1 cellular context compared by ENCODE assay signal in the genomic region with DNA sequence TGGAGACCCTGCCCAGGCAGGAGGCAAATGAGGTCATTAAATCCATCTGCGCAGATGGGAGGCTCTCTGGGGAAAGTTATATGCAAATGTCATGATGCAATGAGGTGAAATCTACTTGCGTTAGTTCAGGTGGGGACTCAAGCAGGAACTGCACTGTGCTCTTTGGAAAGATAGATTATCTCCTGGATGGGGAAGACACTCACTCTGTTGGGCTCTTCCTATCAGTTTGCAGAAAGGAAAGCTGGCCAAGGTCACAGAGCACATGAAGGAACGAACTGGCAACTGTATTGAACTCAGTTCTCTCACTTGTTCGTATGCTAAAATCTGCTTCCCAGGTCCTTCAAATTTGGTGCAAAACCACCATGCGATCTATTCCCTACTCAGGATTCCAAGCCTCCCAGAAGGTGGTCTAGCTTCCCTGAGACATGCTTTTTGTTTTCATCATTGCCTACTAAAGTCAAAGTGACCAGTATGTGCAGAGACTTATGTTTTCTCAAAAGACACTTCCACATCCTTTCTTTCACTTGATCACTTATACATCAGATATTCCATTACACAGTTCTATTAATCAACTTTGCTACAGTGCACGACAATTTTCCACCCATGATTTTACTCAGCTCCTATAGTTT.
A peak's percentile ranks its signal among the peaks of the same experiment; 100 is the strongest.
TF ChIP-seq lines count a peak whose summit lies in the region.

No MANE protein-coding gene starts in this region.

TF ChIP-seq in K562, 482 proteins besides CTCF, POLR2A, EP300 and RAD21 (continued from another document and continues in another):
- TF ChIP-seq ARID1B (IDR thresholded peaks at IDR 0.05) (peak; percentile 92), HCFC1 (IDR thresholded peaks at IDR 0.05; ENCODE audit: low read depth, low read length) (0 out of 2 replicates have a peak, but pooled peaks have one; percentile 37), ZNF551 (CRISPR knock-in tag; IDR thresholded peaks at IDR 0.05) (no peak), ARHGAP35 (IDR thresholded peaks at IDR 0.05; ENCODE audit: partially characterized antibody) (no peak), PHB2 (IDR thresholded peaks at IDR 0.05; ENCODE audit: low read depth) (no peak; the same call in 1 of the 2 replicates), BCL6 (CRISPR knock-in tag; IDR thresholded peaks at IDR 0.05) (no peak), SMAD3 (CRISPR knock-in tag; conservative IDR thresholded peaks at IDR 0.05) (no peak; the same call in 1 of the 2 replicates), SRSF7 (optimal IDR thresholded peaks at IDR 0.05; ENCODE audit: low read depth, low read length) (no peak), ZNF184 (CRISPR knock-in tag; IDR thresholded peaks at IDR 0.05) (no peak), MTA1 (IDR thresholded peaks at IDR 0.05; ENCODE audit: borderline replicate concordance) (peak; percentile 89), ZNF431 (CRISPR knock-in tag; IDR thresholded peaks at IDR 0.05) (no peak), KLF13 (tag; IDR thresholded peaks at IDR 0.05; ENCODE audit: borderline replicate concordance, low read depth) (no peak), MCM7 (IDR thresholded peaks at IDR 0.05) (no peak), RBM17 (IDR thresholded peaks at IDR 0.05; ENCODE audit: borderline replicate concordance, low read depth, low read length) (no peak), TFAM (CRISPR knock-in tag; conservative IDR thresholded peaks at IDR 0.05) (no peak), GABPB2 (CRISPR knock-in tag; conservative IDR thresholded peaks at IDR 0.05) (no peak), ZNF316 (IDR thresholded peaks at IDR 0.05) (no peak), RBM22 (IDR thresholded peaks at IDR 0.05; ENCODE audit: low read depth, low read length, poor library complexity, severe bottlenecking) (no peak), RHOXF2B (CRISPR knock-in tag; conservative IDR thresholded peaks at IDR 0.05) (0 out of 2 replicates have a peak, but pooled peaks have one; percentile 18), MAFK (IDR thresholded peaks at IDR 0.05; ENCODE audit: low read length) (no peak), ASH1L (IDR thresholded peaks at IDR 0.05; ENCODE audit: borderline replicate concordance, low read depth, partially characterized antibody) (no peak), PPARD (CRISPR knock-in tag; IDR thresholded peaks at IDR 0.05) (no peak), TARDBP (IDR thresholded peaks at IDR 0.05) (0 out of 2 replicates have a peak, but pooled peaks have one; percentile 60), HEY1 (CRISPR knock-in tag; IDR thresholded peaks at IDR 0.05; ENCODE audit: borderline replicate concordance) (no peak), ZNF24 (IDR thresholded peaks at IDR 0.05) (peak; percentile 95), GATAD2B (IDR thresholded peaks at IDR 0.05; ENCODE audit: borderline replicate concordance) (0 out of 2 replicates have a peak, but pooled peaks have one; percentile 56), DIDO1 (tag; IDR thresholded peaks at IDR 0.05; ENCODE audit: low read depth) (no peak), ZNF224 (CRISPR knock-in tag; IDR thresholded peaks at IDR 0.05) (no peak), NFRKB (IDR thresholded peaks at IDR 0.05; ENCODE audit: low read depth) (no peak; the same call in 1 of the 2 replicates), ZNF668 (CRISPR knock-in tag; IDR thresholded peaks at IDR 0.05) (no peak), ZNF830 (CRISPR knock-in tag; IDR thresholded peaks at IDR 0.05) (no peak), PCBP2 (IDR thresholded peaks at IDR 0.05; ENCODE audit: low read depth, low read length, poor library complexity, severe bottlenecking) (no peak), GATAD2A (IDR thresholded peaks at IDR 0.05) (no peak), ZNF717 (CRISPR knock-in tag; IDR thresholded peaks at IDR 0.05) (no peak), NR2C2 (CRISPR knock-in tag; IDR thresholded peaks at IDR 0.05) (no peak), NR2C2 (tag; IDR thresholded peaks at IDR 0.05) (peak; percentile 79), HMG20B (CRISPR knock-in tag; IDR thresholded peaks at IDR 0.05) (no peak), RBM34 (IDR thresholded peaks at IDR 0.05; ENCODE audit: borderline replicate concordance, insufficient read depth, low read length) (no peak), JUNB (CRISPR knock-in tag; conservative IDR thresholded peaks at IDR 0.05) (no peak), SREBF1 (IDR thresholded peaks at IDR 0.05; ENCODE audit: borderline replicate concordance, low read depth, low read length) (no peak), ZNF124 (CRISPR knock-in tag; IDR thresholded peaks at IDR 0.05) (no peak), FOS (IDR thresholded peaks at IDR 0.05; ENCODE audit: extremely low read depth, insufficient read length) (no peak), POLR2AphosphoS2 (IDR thresholded peaks at IDR 0.05; ENCODE audit: low read length) (no peak)
- TF ChIP-seq, protein P1, sequence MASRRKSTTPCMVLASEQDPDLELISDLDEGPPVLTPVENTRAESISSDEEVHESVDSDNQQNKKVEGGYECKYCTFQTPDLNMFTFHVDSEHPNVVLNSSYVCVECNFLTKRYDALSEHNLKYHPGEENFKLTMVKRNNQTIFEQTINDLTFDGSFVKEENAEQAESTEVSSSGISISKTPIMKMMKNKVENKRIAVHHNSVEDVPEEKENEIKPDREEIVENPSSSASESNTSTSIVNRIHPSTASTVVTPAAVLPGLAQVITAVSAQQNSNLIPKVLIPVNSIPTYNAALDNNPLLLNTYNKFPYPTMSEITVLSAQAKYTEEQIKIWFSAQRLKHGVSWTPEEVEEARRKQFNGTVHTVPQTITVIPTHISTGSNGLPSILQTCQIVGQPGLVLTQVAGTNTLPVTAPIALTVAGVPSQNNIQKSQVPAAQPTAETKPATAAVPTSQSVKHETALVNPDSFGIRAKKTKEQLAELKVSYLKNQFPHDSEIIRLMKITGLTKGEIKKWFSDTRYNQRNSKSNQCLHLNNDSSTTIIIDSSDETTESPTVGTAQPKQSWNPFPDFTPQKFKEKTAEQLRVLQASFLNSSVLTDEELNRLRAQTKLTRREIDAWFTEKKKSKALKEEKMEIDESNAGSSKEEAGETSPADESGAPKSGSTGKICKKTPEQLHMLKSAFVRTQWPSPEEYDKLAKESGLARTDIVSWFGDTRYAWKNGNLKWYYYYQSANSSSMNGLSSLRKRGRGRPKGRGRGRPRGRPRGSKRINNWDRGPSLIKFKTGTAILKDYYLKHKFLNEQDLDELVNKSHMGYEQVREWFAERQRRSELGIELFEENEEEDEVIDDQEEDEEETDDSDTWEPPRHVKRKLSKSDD (conservative IDR thresholded peaks at IDR 0.05; ENCODE audit: low read length): no peak
- TF ChIP-seq, protein P2, sequence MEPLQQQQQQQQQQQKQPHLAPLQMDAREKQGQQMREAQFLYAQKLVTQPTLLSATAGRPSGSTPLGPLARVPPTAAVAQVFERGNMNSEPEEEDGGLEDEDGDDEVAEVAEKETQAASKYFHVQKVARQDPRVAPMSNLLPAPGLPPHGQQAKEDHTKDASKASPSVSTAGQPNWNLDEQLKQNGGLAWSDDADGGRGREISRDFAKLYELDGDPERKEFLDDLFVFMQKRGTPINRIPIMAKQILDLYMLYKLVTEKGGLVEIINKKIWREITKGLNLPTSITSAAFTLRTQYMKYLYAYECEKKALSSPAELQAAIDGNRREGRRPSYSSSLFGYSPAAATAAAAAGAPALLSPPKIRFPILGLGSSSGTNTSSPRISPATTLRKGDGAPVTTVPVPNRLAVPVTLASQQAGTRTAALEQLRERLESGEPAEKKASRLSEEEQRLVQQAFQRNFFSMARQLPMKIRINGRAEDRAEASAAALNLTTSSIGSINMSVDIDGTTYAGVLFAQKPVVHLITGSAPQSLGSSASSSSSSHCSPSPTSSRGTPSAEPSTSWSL (CRISPR knock-in tag; IDR thresholded peaks at IDR 0.05; ENCODE audit: borderline replicate concordance): no peak
- TF ChIP-seq, protein P3, sequence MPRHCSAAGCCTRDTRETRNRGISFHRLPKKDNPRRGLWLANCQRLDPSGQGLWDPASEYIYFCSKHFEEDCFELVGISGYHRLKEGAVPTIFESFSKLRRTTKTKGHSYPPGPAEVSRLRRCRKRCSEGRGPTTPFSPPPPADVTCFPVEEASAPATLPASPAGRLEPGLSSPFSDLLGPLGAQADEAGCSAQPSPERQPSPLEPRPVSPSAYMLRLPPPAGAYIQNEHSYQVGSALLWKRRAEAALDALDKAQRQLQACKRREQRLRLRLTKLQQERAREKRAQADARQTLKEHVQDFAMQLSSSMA (CRISPR knock-in tag; IDR thresholded peaks at IDR 0.05): no peak
- TF ChIP-seq, protein P4, sequence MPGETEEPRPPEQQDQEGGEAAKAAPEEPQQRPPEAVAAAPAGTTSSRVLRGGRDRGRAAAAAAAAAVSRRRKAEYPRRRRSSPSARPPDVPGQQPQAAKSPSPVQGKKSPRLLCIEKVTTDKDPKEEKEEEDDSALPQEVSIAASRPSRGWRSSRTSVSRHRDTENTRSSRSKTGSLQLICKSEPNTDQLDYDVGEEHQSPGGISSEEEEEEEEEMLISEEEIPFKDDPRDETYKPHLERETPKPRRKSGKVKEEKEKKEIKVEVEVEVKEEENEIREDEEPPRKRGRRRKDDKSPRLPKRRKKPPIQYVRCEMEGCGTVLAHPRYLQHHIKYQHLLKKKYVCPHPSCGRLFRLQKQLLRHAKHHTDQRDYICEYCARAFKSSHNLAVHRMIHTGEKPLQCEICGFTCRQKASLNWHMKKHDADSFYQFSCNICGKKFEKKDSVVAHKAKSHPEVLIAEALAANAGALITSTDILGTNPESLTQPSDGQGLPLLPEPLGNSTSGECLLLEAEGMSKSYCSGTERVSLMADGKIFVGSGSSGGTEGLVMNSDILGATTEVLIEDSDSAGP (CRISPR knock-in tag; IDR thresholded peaks at IDR 0.05): no peak
- TF ChIP-seq, protein P5, sequence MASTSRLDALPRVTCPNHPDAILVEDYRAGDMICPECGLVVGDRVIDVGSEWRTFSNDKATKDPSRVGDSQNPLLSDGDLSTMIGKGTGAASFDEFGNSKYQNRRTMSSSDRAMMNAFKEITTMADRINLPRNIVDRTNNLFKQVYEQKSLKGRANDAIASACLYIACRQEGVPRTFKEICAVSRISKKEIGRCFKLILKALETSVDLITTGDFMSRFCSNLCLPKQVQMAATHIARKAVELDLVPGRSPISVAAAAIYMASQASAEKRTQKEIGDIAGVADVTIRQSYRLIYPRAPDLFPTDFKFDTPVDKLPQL (IDR thresholded peaks at IDR 0.05; ENCODE audit: extremely low read depth, insufficient read length): no peak
- TF ChIP-seq, protein P6, sequence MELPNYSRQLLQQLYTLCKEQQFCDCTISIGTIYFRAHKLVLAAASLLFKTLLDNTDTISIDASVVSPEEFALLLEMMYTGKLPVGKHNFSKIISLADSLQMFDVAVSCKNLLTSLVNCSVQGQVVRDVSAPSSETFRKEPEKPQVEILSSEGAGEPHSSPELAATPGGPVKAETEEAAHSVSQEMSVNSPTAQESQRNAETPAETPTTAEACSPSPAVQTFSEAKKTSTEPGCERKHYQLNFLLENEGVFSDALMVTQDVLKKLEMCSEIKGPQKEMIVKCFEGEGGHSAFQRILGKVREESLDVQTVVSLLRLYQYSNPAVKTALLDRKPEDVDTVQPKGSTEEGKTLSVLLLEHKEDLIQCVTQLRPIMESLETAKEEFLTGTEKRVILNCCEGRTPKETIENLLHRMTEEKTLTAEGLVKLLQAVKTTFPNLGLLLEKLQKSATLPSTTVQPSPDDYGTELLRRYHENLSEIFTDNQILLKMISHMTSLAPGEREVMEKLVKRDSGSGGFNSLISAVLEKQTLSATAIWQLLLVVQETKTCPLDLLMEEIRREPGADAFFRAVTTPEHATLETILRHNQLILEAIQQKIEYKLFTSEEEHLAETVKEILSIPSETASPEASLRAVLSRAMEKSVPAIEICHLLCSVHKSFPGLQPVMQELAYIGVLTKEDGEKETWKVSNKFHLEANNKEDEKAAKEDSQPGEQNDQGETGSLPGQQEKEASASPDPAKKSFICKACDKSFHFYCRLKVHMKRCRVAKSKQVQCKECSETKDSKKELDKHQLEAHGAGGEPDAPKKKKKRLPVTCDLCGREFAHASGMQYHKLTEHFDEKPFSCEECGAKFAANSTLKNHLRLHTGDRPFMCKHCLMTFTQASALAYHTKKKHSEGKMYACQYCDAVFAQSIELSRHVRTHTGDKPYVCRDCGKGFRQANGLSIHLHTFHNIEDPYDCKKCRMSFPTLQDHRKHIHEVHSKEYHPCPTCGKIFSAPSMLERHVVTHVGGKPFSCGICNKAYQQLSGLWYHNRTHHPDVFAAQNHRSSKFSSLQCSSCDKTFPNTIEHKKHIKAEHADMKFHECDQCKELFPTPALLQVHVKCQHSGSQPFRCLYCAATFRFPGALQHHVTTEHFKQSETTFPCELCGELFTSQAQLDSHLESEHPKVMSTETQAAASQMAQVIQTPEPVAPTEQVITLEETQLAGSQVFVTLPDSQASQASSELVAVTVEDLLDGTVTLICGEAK (IDR thresholded peaks at IDR 0.05): 0 out of 2 replicates have a peak, but pooled peaks have one; percentile 28
- TF ChIP-seq, protein P6 (CRISPR knock-in tag; IDR thresholded peaks at IDR 0.05): no peak
